Comparison of ENCODE assay signal across 12 cellular contexts in the genomic region with DNA sequence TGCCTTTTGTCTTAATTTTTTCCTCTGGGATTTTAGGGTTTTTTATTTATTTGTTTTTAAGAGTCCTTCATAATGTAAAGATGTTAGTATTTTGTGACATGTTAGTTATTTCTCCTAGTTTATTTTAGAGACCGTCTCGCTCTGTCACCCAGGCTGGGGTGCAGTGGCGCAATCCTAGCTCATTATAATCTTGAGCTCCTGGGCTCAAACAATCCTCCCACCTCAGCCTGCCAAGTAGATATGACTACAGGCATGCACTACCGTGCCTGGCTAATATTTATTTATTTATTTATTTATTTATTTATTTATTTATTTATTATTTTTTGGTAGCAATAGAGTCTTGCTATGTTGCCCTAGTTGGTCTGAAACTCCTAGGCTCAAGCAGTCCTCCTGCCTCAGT. TPM values are rescaled to one million over a fixed set of nuclear protein-coding genes. Genes with fewer than 3 reads are reported as not detected.
DNase-seq lines count a peak whose midpoint lies in the region; ATAC-seq, FAIRE-seq and TF ChIP-seq lines count a peak whose summit lies in the region.
"Had no signal": no experiment of that assay in that cellular context is flagged by ENCODE, and none has a peak within 500 bp of the region (broad histone marks: within the 10 kb centered on the region; RNA-seq: fewer than 3 reads in every experiment).

No MANE protein-coding gene starts in this region.

- H3K4me1 Mint-ChIP-seq in T-helper 2 cell treated with Interferon-gamma antibody and Interleukin-4, amounts not matched to agents 5 μg/mL and 100 μg/mL, for 36 hours (ENCODE audit: low read depth) = peaks cover 47% of the 10 kb centered on the region
- H3K4me1 Mint-ChIP-seq in T-cell = peaks cover 53 to 56% (median 56%) of the 10 kb centered on the region in 3 donors

- peaks cover 8% of the 10 kb centered on the region for H3F3A ChIP-seq in smooth muscle cell (ENCODE audit: low read depth)

- H3K27me3 Mint-ChIP-seq in T-helper 2 cell treated with Interferon-gamma antibody and Interleukin-4, amounts not matched to agents 5 μg/mL and 100 μg/mL, for 36 hours (ENCODE audit: low read depth) = peaks cover 2% of the 10 kb centered on the region
- no peaks in the 10 kb centered on the region for H3K27me3 Mint-ChIP-seq in T-cell

- no peak overlapping the region for H3K9ac ChIP-seq in smooth muscle cell (ENCODE audit: low read depth)

- H3K27ac Mint-ChIP-seq in T-helper 2 cell treated with Interferon-gamma antibody and Interleukin-4, amounts not matched to agents 5 μg/mL and 100 μg/mL, for 36 hours = peak overlapping the region; percentile 67
- H3K27ac Mint-ChIP-seq in T-cell = peak overlapping the region; percentile 90 to 98

- no peak for TF ChIP-seq CTCF in smooth muscle cell (IDR thresholded peaks at IDR 0.05; ENCODE audit: borderline replicate concordance, insufficient read depth, poor library complexity, severe bottlenecking)

- no peaks in the 10 kb centered on the region for H4K20me1 ChIP-seq in smooth muscle cell (ENCODE audit: low read depth)

- H2AFZ ChIP-seq in smooth muscle cell (ENCODE audit: low read depth) = no peak overlapping the region
- H2AFZ ChIP-seq: PC-9 had no signal

- no peaks in the 10 kb centered on the region for H3K9me3 ChIP-seq in small intestine (ENCODE audit: control insufficient read depth, low read depth)
- H3K9me3 ChIP-seq in smooth muscle cell (replicated peaks; ENCODE audit: low read depth) = no peaks in the 10 kb centered on the region
- H3K9me3 ChIP-seq: mucosa of descending colon had no signal

- FAIRE-seq in small intestine (lab: Jason Lieb, UNC) = no peak

- H3K4me1 ChIP-seq in small intestine (ENCODE audit: control insufficient read depth in 2 of 2, insufficient read depth in 1 of 2, low read depth in 1 of 2, low read length in 1 of 2) (peaks cover 0 to 4% of the 10 kb centered on the region in 2 donors), smooth muscle cell (ENCODE audit: low read depth) (peaks cover 8% of the 10 kb centered on the region)

- H3K4me2 ChIP-seq in smooth muscle cell = no peak overlapping the region

- H3K4me3 Mint-ChIP-seq in T-helper 2 cell treated with Interferon-gamma antibody and Interleukin-4, amounts not matched to agents 5 μg/mL and 100 μg/mL, for 36 hours = peak overlapping the region; percentile 60
- peak overlapping the region; percentile 51 to 91 (median 72) for H3K4me3 Mint-ChIP-seq in T-cell

- H3K9me3 Mint-ChIP-seq in T-helper 2 cell treated with Interferon-gamma antibody and Interleukin-4, amounts not matched to agents 5 μg/mL and 100 μg/mL, for 36 hours = no peaks in the 10 kb centered on the region
- H3K9me3 Mint-ChIP-seq in T-cell = no peaks in the 10 kb centered on the region

- H3K27me3 ChIP-seq in small intestine (ENCODE audit: control insufficient read depth in 2 of 2, insufficient read depth in 2 of 2, low read length in 2 of 2) (no peaks in the 10 kb centered on the region), smooth muscle cell (ENCODE audit: low read depth) (peaks cover 27% of the 10 kb centered on the region)

- no peaks in the 10 kb centered on the region for H3K36me3 ChIP-seq in small intestine (ENCODE audit: control insufficient read depth in 2 of 2, insufficient read depth in 2 of 2, low read length in 2 of 2)
- H3K36me3 ChIP-seq in smooth muscle cell (ENCODE audit: low read depth) = no peaks in the 10 kb centered on the region

- H3K36me3 Mint-ChIP-seq in T-helper 2 cell treated with Interferon-gamma antibody and Interleukin-4, amounts not matched to agents 5 μg/mL and 100 μg/mL, for 36 hours (ENCODE audit: low read depth) = no peaks in the 10 kb centered on the region
- no peaks in the 10 kb centered on the region for H3K36me3 Mint-ChIP-seq in T-cell

- no peak for ATAC-seq in T-cell (replicated peaks in 1 of 4)
- peak; percentile 80 for ATAC-seq in Right ventricle myocardium superior (ENCODE audit: poor library complexity)
- no peak for ATAC-seq in GM21360 (IDR thresholded peaks at IDR 0.05; ENCODE audit: unreplicated experiment)
- ATAC-seq: mucosa of descending colon had no signal

- no peak overlapping the region for H3K27ac ChIP-seq in small intestine (ENCODE audit: low read depth in 1 of 2, low read length in 1 of 2)
- H3K27ac ChIP-seq in smooth muscle cell (ENCODE audit: low read depth) = no peak overlapping the region
- H3K27ac ChIP-seq: PC-9 had no signal

- POLR2A ChIA-PET in T-cell (lab: Charles Lee) = interaction anchor here in 1 of 2 donors (0.5 kb wide), 1 partner anchor 127 kb away, joined by 4 read pairs; no protein-coding TSS in a partner anchor

- H3K4me3 ChIP-seq in small intestine (ENCODE audit: low read depth in 1 of 2, low read length in 2 of 2) (no peak overlapping the region), smooth muscle cell (no peak overlapping the region)
- H3K4me3 ChIP-seq: mucosa of descending colon, PC-9 had no signal

- DNase-seq in T-helper 2 cell treated with Interferon-gamma antibody and Interleukin-4, amounts not matched to agents 5 μg/mL and 100 μg/mL, for 36 hours (ENCODE audit: low spot score) = no peak
- DNase-seq in T-helper 2 cell (no peak), T-cell (no peak), Right ventricle myocardium superior (no peak), small intestine (peak; percentile 20), smooth muscle cell (lab: John Stamatoyannopoulos, UW; ENCODE audit: unreplicated experiment) (no peak), T-helper 9 cell (no peak)
- DNase-seq: hippocampal formation, mucosa of descending colon, NCI-H2029 treated with DMSO at 0.1 percent for 48 hours, PC-9 had no signal

- CTCF ChIA-PET in T-cell (lab: Charles Lee) = interaction anchor here in 1 of 2 donors (0.6 to 0.9 kb wide), 2 partner anchors 173 to 180 kb away, joined by 3 to 5 read pairs; no protein-coding TSS in a partner anchor

- 15 to 56% (median 33%) methylated on average over 4 of the region's 4 CpGs for WGBS in small intestine, 3 donors
- 92% methylated on average over 4 of the region's 4 CpGs for WGBS in smooth muscle cell (ENCODE audit: low lambda C conversion rate)

- intact Hi-C loops in Right ventricle myocardium superior (cut with DNase I) = loop anchor here (5.0 to 10.0 kb wide), 2 partner anchors 55 to 172 kb away; no protein-coding TSS in a partner anchor

- no peaks in the 10 kb centered on the region for H3K79me2 ChIP-seq in smooth muscle cell (ENCODE audit: low read depth)

RNA-seq across cellular contexts. Expression of a gene that starts 37.4 kb away (rescaled TPM):
- 10 to 100 TPM; 61.5 to 78.1 (median 72.5) TPM for total RNA-seq in T-cell
- total RNA-seq in Right ventricle myocardium superior = 54.8 TPM
- 10 to 100 TPM; 37.9 to 76.7 (median 55.1) TPM for polyA plus RNA-seq in small intestine
- 24.1 and 34.6 TPM in 2 replicates for total RNA-seq in smooth muscle cell
- polyA plus RNA-seq in smooth muscle cell = 38.3 and 40.5 TPM in 2 replicates

RNA-seq across cellular contexts. Expression of a gene that starts 59.0 kb away (rescaled TPM):
- total RNA-seq in T-cell (10 to 100 TPM; 35.7 to 42.9 (median 36.0) TPM), Right ventricle myocardium superior (32.1 TPM), smooth muscle cell (29.5 and 57.6 TPM in 2 replicates)
- polyA plus RNA-seq in small intestine (10 to 100 TPM; 27.0 to 32.9 (median 31.0) TPM), smooth muscle cell (45.3 and 52.5 TPM in 2 replicates)
